Comparison of ENCODE assay signal across 8 cellular contexts in genomic region chr1:186082235-186082937, GRCh38.
DNase-seq lines count a peak whose midpoint lies in the region; ATAC-seq and TF ChIP-seq lines count a peak whose summit lies in the region.

No MANE protein-coding gene starts in this region.

- H3K9me3 ChIP-seq in testis = no peaks in the 10 kb centered on the region

- H3K27ac ChIP-seq in HL-60 (replicated peaks) (peak overlapping the region; percentile 23), brain microvascular endothelial cell (peak overlapping the region; percentile 28), testis (no peak overlapping the region)

- ATAC-seq in GM21528 (IDR thresholded peaks at IDR 0.05; ENCODE audit: low FRiP score, unreplicated experiment) = peak; percentile 78

- TF ChIP-seq CTCF in HL-60 (IDR thresholded peaks at IDR 0.05; ENCODE audit: insufficient read depth, low read length) (no peak), brain microvascular endothelial cell (IDR thresholded peaks at IDR 0.05; ENCODE audit: low read depth, low read length, missing control alignments) (no peak), kidney epithelial cell (IDR thresholded peaks at IDR 0.05; ENCODE audit: insufficient read depth, low read length, poor library complexity, severe bottlenecking) (no peak), testis (IDR thresholded peaks at IDR 0.05) (no peak)

- H3K4me3 ChIP-seq in HL-60 (replicated peaks; ENCODE audit: insufficient read depth, low read length) (no peak overlapping the region), brain microvascular endothelial cell (ENCODE audit: low read depth, low read length) (no peak overlapping the region), kidney epithelial cell (ENCODE audit: low read depth, low read length) (no peak overlapping the region), testis (no peak overlapping the region)

- WGBS in testis, 2 donors = 49 to 50% methylated on average over 6 of the region's 6 CpGs

- in situ Hi-C loops in brain microvascular endothelial cell (cut with HindIII; ENCODE audit: low pct_ligation_motif_present, low sequenced_read_pairs) = no loop called here

- H3K4me1 ChIP-seq in testis = no peaks in the 10 kb centered on the region

- H3K27me3 ChIP-seq in HL-60 (ENCODE audit: insufficient read depth, poor library complexity, severe bottlenecking) = no peaks in the 10 kb centered on the region
- H3K27me3 ChIP-seq in brain microvascular endothelial cell (replicated peaks) = no peaks in the 10 kb centered on the region
- H3K27me3 ChIP-seq in kidney epithelial cell (ENCODE audit: control insufficient read depth, insufficient read depth, low read length) = no peaks in the 10 kb centered on the region
- H3K27me3 ChIP-seq in testis = no peaks in the 10 kb centered on the region

- no peak for TF ChIP-seq POLR2A in testis (IDR thresholded peaks at IDR 0.05)

- intact Hi-C loops in testis (cut with DNase I; ENCODE audit: low total_unique reads) = no loop called here

- H3K36me3 ChIP-seq in brain microvascular endothelial cell (replicated peaks) (no peaks in the 10 kb centered on the region), kidney epithelial cell (ENCODE audit: control insufficient read depth, insufficient read depth, low read length) (no peaks in the 10 kb centered on the region), testis (ENCODE audit: low read depth, missing control alignments) (no peaks in the 10 kb centered on the region)

- peak; percentile 65 for DNase-seq in GM04503 (ENCODE audit: low read depth)
- peak; percentile 84 to 93 for DNase-seq in HL-60 (ENCODE audit: low read depth in 1 of 2, low spot score in 1 of 2)
- peak; percentile 68 for DNase-seq in NCI-H774 (lab: John Stamatoyannopoulos, UW)
- peak; percentile 88 for DNase-seq in brain microvascular endothelial cell
- peak; percentile 77 for DNase-seq in kidney epithelial cell (ENCODE audit: low read depth)
- peak; percentile 66 for DNase-seq in testis
- no peak for DNase-seq in effector CD4-positive, alpha-beta T cell

Comparison
In these comparisons a context has a peak if more than half of its experiments do, and no peak if none do; other contexts are left out.
1. H3K27ac ChIP-seq: peak in HL-60 (single experiment) and brain microvascular endothelial cell (single experiment); none in testis (0 of 2).